ENCODE assay signal across 8 cellular contexts in the genomic region with DNA sequence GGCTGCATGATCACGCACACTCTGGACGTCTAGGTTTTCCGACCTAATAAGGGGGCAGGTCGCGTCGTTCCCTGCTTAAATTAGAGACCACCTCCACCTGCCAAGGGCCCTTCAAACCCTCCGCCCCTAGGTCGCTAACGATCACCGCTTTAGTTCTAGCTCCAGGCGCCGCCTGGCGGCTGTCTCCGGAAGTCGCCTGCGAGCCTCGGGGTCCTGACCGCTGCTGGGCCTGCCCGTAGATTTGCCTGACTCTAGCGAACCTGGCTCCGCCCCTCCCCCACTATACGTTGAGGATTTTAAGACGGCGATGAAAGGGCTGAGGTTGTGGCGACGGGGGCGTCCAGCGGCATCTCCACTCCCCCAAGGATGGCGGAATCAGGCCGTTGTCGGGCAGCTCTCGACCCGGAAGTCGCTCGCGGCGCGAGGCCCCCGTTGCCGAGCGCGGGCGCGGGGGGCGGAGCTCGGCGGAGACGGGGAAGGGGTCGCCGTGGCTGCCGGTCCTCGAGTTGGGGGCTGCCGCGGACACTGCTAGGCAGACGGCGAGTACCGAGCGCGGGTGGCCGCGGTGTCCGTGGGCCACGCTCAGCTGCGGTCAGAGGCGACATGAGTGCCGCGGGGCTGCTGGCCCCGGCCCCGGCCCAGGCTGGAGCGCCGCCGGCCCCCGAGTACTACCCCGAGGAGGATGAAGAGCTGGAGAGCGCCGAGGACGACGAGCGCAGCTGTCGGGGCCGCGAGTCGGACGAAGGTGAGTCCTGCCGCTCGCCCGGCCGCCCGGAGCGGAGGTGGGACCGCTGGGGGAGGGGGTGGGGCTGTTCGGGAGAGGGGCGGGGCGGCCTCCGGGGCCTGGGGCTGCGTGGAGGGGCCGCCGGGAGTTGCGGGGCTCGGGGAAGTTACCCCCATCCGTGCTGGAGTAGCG. TPM values are rescaled to one million over a fixed set of nuclear protein-coding genes. Genes with fewer than 3 reads are reported as not detected.
DNase-seq lines count a peak whose midpoint lies in the region; TF ChIP-seq lines count a peak whose summit lies in the region.

A gene with protein sequence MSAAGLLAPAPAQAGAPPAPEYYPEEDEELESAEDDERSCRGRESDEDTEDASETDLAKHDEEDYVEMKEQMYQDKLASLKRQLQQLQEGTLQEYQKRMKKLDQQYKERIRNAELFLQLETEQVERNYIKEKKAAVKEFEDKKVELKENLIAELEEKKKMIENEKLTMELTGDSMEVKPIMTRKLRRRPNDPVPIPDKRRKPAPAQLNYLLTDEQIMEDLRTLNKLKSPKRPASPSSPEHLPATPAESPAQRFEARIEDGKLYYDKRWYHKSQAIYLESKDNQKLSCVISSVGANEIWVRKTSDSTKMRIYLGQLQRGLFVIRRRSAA (plus strand): TSS at position 467 of the 916 bp plus-strand sequence. CDS start 137 bp downstream, at position 604.

- peak within 1 kb of the TSS; percentile 99 for H3K4me2 ChIP-seq in GM23248 (ENCODE audit: unreplicated experiment)
- peak within 1 kb of the TSS; percentile 98 for H3K4me2 ChIP-seq in trophoblast cell (ENCODE audit: low read length)

- no peaks in the 10 kb centered on the region for H3K27me3 Mint-ChIP-seq in Caco-2 (ENCODE audit: insufficient read depth, unreplicated experiment)

- H2BK12ac ChIP-seq in trophoblast cell (ENCODE audit: low read length): no peak within 1 kb of the TSS

- TF ChIP-seq CTCF in Caco-2 (IDR thresholded peaks at IDR 0.05; ENCODE audit: insufficient read depth in 1 of 2, low read depth in 1 of 2, low read length in 1 of 2, severe bottlenecking in 1 of 2, unreplicated experiment in 1 of 2): peak; percentile 95 to 96
- peak; percentile 92 to 100 (median 98) for TF ChIP-seq CTCF in adrenal gland (IDR thresholded peaks at IDR 0.05)
- peak; percentile 97 to 99 for TF ChIP-seq CTCF in tibial artery (IDR thresholded peaks at IDR 0.05)

- in situ Hi-C loops in GM23248 (cut with MboI): loop anchor here (10.0 kb wide), 2 partner anchors 202 to 512 kb away; no protein-coding TSS in a partner anchor

- DNase-seq in Caco-2 (peak; percentile 88 to 94), GM23248 (peak; percentile 87), NCI-H146 (lab: John Stamatoyannopoulos, UW) (peak; percentile 86), adrenal gland (peak; percentile 85 to 97 (median 94)), cardiac septum (ENCODE audit: low spot score) (peak; percentile 97), trophoblast cell (peak; percentile 77 to 95), tibial artery (peak; percentile 94)

- CTCF ChIA-PET in Caco-2 (lab: Charles Lee): interaction anchor here (0.6 to 2.3 kb wide), 10 partner anchors 17 to 255 kb away, joined by 3 to 10 read pairs (median 4); a partner anchor contains a TSS

- peaks cover 35% of the 10 kb centered on the region for H3F3A ChIP-seq in GM23248 (ENCODE audit: insufficient read depth)

- H3K27me3 ChIP-seq in Caco-2 (replicated peaks; ENCODE audit: control insufficient read depth, insufficient read depth, low read length): no peaks in the 10 kb centered on the region
- H3K27me3 ChIP-seq in GM23248 (replicated peaks; ENCODE audit: insufficient read depth): no peaks in the 10 kb centered on the region
- no peaks in the 10 kb centered on the region for H3K27me3 ChIP-seq in adrenal gland
- H3K27me3 ChIP-seq in trophoblast cell (ENCODE audit: insufficient read depth, low read length): peaks cover 7% of the 10 kb centered on the region
- H3K27me3 ChIP-seq in tibial artery: no peaks in the 10 kb centered on the region

- H3K4me1 ChIP-seq in Caco-2 (peaks cover 7% of the 10 kb centered on the region; the same call in 1 of the 2 replicates), GM23248 (ENCODE audit: insufficient read depth) (peaks cover 26% of the 10 kb centered on the region), adrenal gland (replicated peaks in 1 of 2) (peaks cover 0 to 28% of the 10 kb centered on the region in 2 donors), trophoblast cell (ENCODE audit: control insufficient read depth in 1 of 2, insufficient read depth in 2 of 2, low read length in 2 of 2) (no peaks in the 10 kb centered on the region), tibial artery (peaks cover 5 to 50% (median 33%) of the 10 kb centered on the region in 4 donors)

- peak within 1 kb of the TSS; percentile 70 for H3K4me3 Mint-ChIP-seq in Caco-2 (ENCODE audit: unreplicated experiment)

- H4K20me1 ChIP-seq in GM23248 (ENCODE audit: insufficient read depth): no peaks in the 10 kb centered on the region

- H3K14ac ChIP-seq in trophoblast cell (ENCODE audit: low read length): peak within 1 kb of the TSS; percentile 78

- intact Hi-C loops in Caco-2 (cut with micrococcal nuclease; ENCODE audit: unreplicated experiment) (loop anchor here (1.0 kb wide), 2 partner anchors 105 to 255 kb away; no protein-coding TSS in a partner anchor), adrenal gland (cut with DNase I) (loop anchor here in 1 of 2 donors (5.0 to 10.0 kb wide), 2 partner anchors 194 to 502 kb away; no protein-coding TSS in a partner anchor), cardiac septum (cut with DNase I) (loop anchor here (1.0 to 10.0 kb wide), 5 partner anchors 194 to 502 kb away; a partner anchor contains a TSS), tibial artery (cut with DNase I; ENCODE audit: low total_unique reads) (loop anchor here (2.0 to 10.0 kb wide), 3 partner anchors 192 to 502 kb away; a partner anchor contains a TSS)
- intact Hi-C loops in T-helper 1 cell treated with Interleukin-12 subunit alpha and Interleukin-12 subunit beta and Interleukin-4 antibody, amounts not matched to agents 30 ng/mL and 1 ng/mL, for 36 hours (cut with micrococcal nuclease): loop anchor here (1.0 to 10.0 kb wide), 8 partner anchors 194 to 1639 kb away; a partner anchor contains a TSS

- 0% methylated on average over 68 to 94 of the region's 102 CpGs for WGBS in GM23248 (ENCODE audit: low coverage in 1 of 2, low lambda C conversion rate in 2 of 2, missing lambda C conversion rate in 2 of 2), 2 experiments
- 0 to 1% (median 1%) methylated on average over 21 to 102 of the region's 102 CpGs for WGBS in adrenal gland, 4 donors
- WGBS in trophoblast cell (ENCODE audit: extremely low coverage, insufficient coverage, insufficient read length): no CpG with 5 or more reads among the region's 102 CpGs

- peak within 1 kb of the TSS; percentile 85 for H3K18ac ChIP-seq in trophoblast cell (ENCODE audit: low read length)

- H2AK5ac ChIP-seq in trophoblast cell (ENCODE audit: low read length): no peak within 1 kb of the TSS

- H3K4ac ChIP-seq in trophoblast cell (ENCODE audit: low read depth, low read length): peak within 1 kb of the TSS; percentile 87

- peaks cover 23% of the 10 kb centered on the region for H3K36me3 Mint-ChIP-seq in Caco-2 (ENCODE audit: insufficient read depth, unreplicated experiment)

- H3K79me1 ChIP-seq in trophoblast cell (ENCODE audit: low read length): peaks cover 8% of the 10 kb centered on the region

- BruUV-seq in Caco-2 (replicated peaks; lab: Mats Ljungman, UMichigan): no TSS peak

- H4K91ac ChIP-seq in trophoblast cell (ENCODE audit: low read depth, low read length): peak within 1 kb of the TSS; percentile 94

- H3K9me3 ChIP-seq in Caco-2: no peaks in the 10 kb centered on the region
- no peaks in the 10 kb centered on the region for H3K9me3 ChIP-seq in GM23248 (ENCODE audit: low read depth)
- H3K9me3 ChIP-seq in adrenal gland (replicated peaks in 1 of 3): no peaks in the 10 kb centered on the region
- H3K9me3 ChIP-seq in trophoblast cell (ENCODE audit: insufficient read depth, low read depth, low read length): no peaks in the 10 kb centered on the region
- H3K9me3 ChIP-seq in tibial artery: no peaks in the 10 kb centered on the region

- no peak for TF ChIP-seq POLR2A in adrenal gland (IDR thresholded peaks at IDR 0.05)

- H3K36me3 ChIP-seq in Caco-2 (ENCODE audit: control insufficient read depth, insufficient read depth, low read length) (no peaks in the 10 kb centered on the region; the same call in 1 of the 2 replicates), GM23248 (ENCODE audit: low read depth) (peaks cover 8% of the 10 kb centered on the region; the same call in 1 of the 2 replicates), adrenal gland (replicated peaks in 1 of 2) (peaks cover 0 to 16% of the 10 kb centered on the region in 2 donors), trophoblast cell (ENCODE audit: control insufficient read depth in 1 of 2, insufficient read depth in 2 of 2, low read length in 2 of 2) (peaks cover 1 to 8% of the 10 kb centered on the region in 2 experiments), tibial artery (peaks cover 9 to 30% (median 23%) of the 10 kb centered on the region in 3 donors)

- H3K23ac ChIP-seq in trophoblast cell (ENCODE audit: low read length): no peak within 1 kb of the TSS

- peak within 1 kb of the TSS; percentile 94 for H3K4me3 ChIP-seq in Caco-2 (ENCODE audit: low read depth, low read length)
- H3K4me3 ChIP-seq in GM23248: peak within 1 kb of the TSS; percentile 83
- peak within 1 kb of the TSS; percentile 13 to 98 (median 78) for H3K4me3 ChIP-seq in adrenal gland
- H3K4me3 ChIP-seq in trophoblast cell (ENCODE audit: low read depth, low read length): peak within 1 kb of the TSS; percentile 96
- peak within 1 kb of the TSS; percentile 86 to 94 for H3K4me3 ChIP-seq in tibial artery

- POLR2A ChIA-PET in Caco-2 (lab: Charles Lee): interaction anchor here (0.7 to 1.0 kb wide), 2 partner anchors 34 to 188 kb away, joined by 3 to 4 read pairs; no protein-coding TSS in a partner anchor

- H2BK120ac ChIP-seq in trophoblast cell (ENCODE audit: insufficient read depth, low read length, poor library complexity): peak within 1 kb of the TSS; percentile 65

- peak within 1 kb of the TSS; percentile 77 for H3K27ac ChIP-seq in GM23248
- H3K27ac ChIP-seq in adrenal gland: peak within 1 kb of the TSS; percentile 80 to 97 (median 96)
- H3K27ac ChIP-seq in trophoblast cell (ENCODE audit: low read depth, low read length): peak within 1 kb of the TSS; percentile 74
- peak within 1 kb of the TSS; percentile 84 to 89 for H3K27ac ChIP-seq in tibial artery

- peak within 1 kb of the TSS; percentile 97 for H3K27ac Mint-ChIP-seq in Caco-2 (ENCODE audit: unreplicated experiment)

- H3K9ac ChIP-seq in GM23248: peak within 1 kb of the TSS; percentile 84
- peak within 1 kb of the TSS; percentile 84 for H3K9ac ChIP-seq in trophoblast cell (ENCODE audit: low read length)

- peak within 1 kb of the TSS; percentile 77 for H2BK5ac ChIP-seq in trophoblast cell (ENCODE audit: low read depth, low read length, poor library complexity)

- H4K12ac ChIP-seq in trophoblast cell (ENCODE audit: low read depth, low read length): peak within 1 kb of the TSS; percentile 81

- H3K9me2 ChIP-seq in GM23248 (ENCODE audit: insufficient read depth): no peaks in the 10 kb centered on the region

- no peaks in the 10 kb centered on the region for H3K9me3 Mint-ChIP-seq in Caco-2 (ENCODE audit: unreplicated experiment)

- H4K8ac ChIP-seq in trophoblast cell (ENCODE audit: low read depth, low read length): peak within 1 kb of the TSS; percentile 96

- H3K4me1 Mint-ChIP-seq in Caco-2 (ENCODE audit: low read depth, unreplicated experiment): peaks cover 7% of the 10 kb centered on the region

- peaks cover 60% of the 10 kb centered on the region for H3K79me2 ChIP-seq in GM23248 (ENCODE audit: insufficient read depth)
- H3K79me2 ChIP-seq in trophoblast cell (ENCODE audit: control insufficient read depth, insufficient read depth, low read length, poor library complexity): peaks cover 10% of the 10 kb centered on the region

- H2AFZ ChIP-seq in GM23248 (peak within 1 kb of the TSS; percentile 93), trophoblast cell (ENCODE audit: insufficient read depth, low read length, poor library complexity) (peak within 1 kb of the TSS; percentile 41)

RNA-seq across cellular contexts. Expression of the gene that starts here (rescaled TPM):
- total RNA-seq in Caco-2 (2022) (39.1 and 42.8 TPM in 2 replicates), adrenal gland (10 to 100 TPM; 22.4 to 75.3 (median 30.7) TPM), cardiac septum (25.4 TPM)
- 27.1 and 42.7 TPM in 2 replicates for total RNA-seq in GM23248 (2014; rRNA removed; shearing (Covaris generic))
- polyA plus RNA-seq in GM23248 (2016; fragmentation: Nextera tagmentation; extraction: Ambion mirVana) (17.2 and 17.6 TPM in 2 replicates), adrenal gland (10 to 100 TPM; 13.3 to 22.2 (median 18.7) TPM)
- 21.8 and 24.2 TPM in 2 replicates for total RNA-seq in T-helper 1 cell treated with Interleukin-12 subunit alpha and Interleukin-12 subunit beta and Interleukin-4 antibody, amounts not matched to agents 30 ng/mL and 1 ng/mL, for 36 hours
- polyA plus RNA-seq in trophoblast cell (2013): 27.1 and 27.9 TPM in 2 replicates

Comparison
In these comparisons a context has a peak if more than half of its experiments do, and no peak if none do; other contexts are left out.
1. Peak in every context shown above with its lines: DNase-seq, H3K4me3 ChIP-seq and H3K27ac ChIP-seq.